33 cellular contexts compared by ENCODE assay signal in genomic region chr1:6397844-6398243, GRCh38. TPM values are rescaled to one million over a fixed set of nuclear protein-coding genes. Genes with fewer than 3 reads are reported as not detected.
DNase-seq lines count a peak whose midpoint lies in the region; ATAC-seq, FAIRE-seq and TF ChIP-seq lines count a peak whose summit lies in the region.
"Had no signal": no experiment of that assay in that cellular context is flagged by ENCODE, and none has a peak within 500 bp of the region (broad histone marks: within the 10 kb centered on the region; RNA-seq: fewer than 3 reads in every experiment).

No MANE protein-coding gene starts in this region.

- H3K36me3 ChIP-seq in WERI-Rb-1 (no peaks in the 10 kb centered on the region), H1 (ENCODE audit: control insufficient read depth in 2 of 4, insufficient read depth in 4 of 4, low read length in 3 of 4) (no peaks in the 10 kb centered on the region)
- H3K36me3 ChIP-seq: BLaER1 treated with 17β-estradiol and CSF1 and Interleukin-3, amounts not matched to agents 10 nM and 100 nM; MG63 had no signal

- H3K36me3 Mint-ChIP-seq in stimulated activated memory B cell treated with anti-CD40 and anti-IgM and Interleukin-4, amounts not matched to agents 10 μg/mL and 1 μg/mL and 100 μg/mL, for 72 hours: no peaks in the 10 kb centered on the region
- H3K36me3 Mint-ChIP-seq: CD4-positive, alpha-beta memory T cell had no signal

- peaks cover 14% of the 10 kb centered on the region for H3K27me3 Mint-ChIP-seq in stimulated activated memory B cell treated with anti-CD40 and anti-IgM and Interleukin-4, amounts not matched to agents 10 μg/mL and 1 μg/mL and 100 μg/mL, for 72 hours

- no peak overlapping the region for H4K5ac ChIP-seq in H1 (ENCODE audit: insufficient read length, low read depth, low read length)

- POLR2A ChIA-PET in H1 (lab: Charles Lee; ENCODE audit: partially characterized antibody): no interaction called here

- H3K27me3 ChIP-seq in WERI-Rb-1 (ENCODE audit: insufficient read depth, low read depth, severe bottlenecking): no peaks in the 10 kb centered on the region
- H3K27me3 ChIP-seq in H1 (replicated peaks in 1 of 4; ENCODE audit: control insufficient read depth in 3 of 4, extremely low read depth in 1 of 4, insufficient read depth in 3 of 4, low read length in 3 of 4): no peaks in the 10 kb centered on the region
- H3K27me3 ChIP-seq: BLaER1 treated with 17β-estradiol and CSF1 and Interleukin-3, amounts not matched to agents 10 nM and 100 nM; MG63 had no signal

- no peaks in the 10 kb centered on the region for H4K20me1 ChIP-seq in H1 (replicated peaks in 1 of 2; ENCODE audit: control insufficient read depth in 1 of 2, insufficient read depth in 2 of 2, low read length in 2 of 2)

- H3K4ac ChIP-seq in H1 (replicated peaks; ENCODE audit: insufficient read length, low read depth, low read length): no peak overlapping the region

- TF ChIP-seq EP300 in H1 (IDR thresholded peaks at IDR 0.05; ENCODE audit: borderline replicate concordance in 1 of 2, low read depth in 2 of 2, low read length in 2 of 2): no peak

- H3K18ac ChIP-seq in H1 (ENCODE audit: extremely low read depth, low read length): no peak overlapping the region

- WGBS in H1 (ENCODE audit: extremely low coverage in 1 of 2, insufficient coverage in 1 of 2, insufficient read length in 1 of 2, insufficient replicate concordance in 2 of 2, low coverage in 1 of 2, low lambda C conversion rate in 2 of 2, missing lambda C conversion rate in 1 of 2), 2 experiments: 81% methylated on average over 7 of the region's 7 CpGs; no CpG with 5 or more reads in 1 of the 2 experiments

- CTCF ChIA-PET in H1 (lab: Charles Lee; ENCODE audit: partially characterized antibody): interaction anchor here (0.8 to 58.4 kb wide), 6 partner anchors 12 to 152 kb away, joined by 3 to 1769 read pairs (median 4); no protein-coding TSS in a partner anchor

- H4K8ac ChIP-seq in H1 (ENCODE audit: extremely low read depth, insufficient read depth, low read length): no peak overlapping the region

- H3K27ac ChIP-seq in WERI-Rb-1 (peak overlapping the region; percentile 49), H1 (ENCODE audit: low read depth, low read length) (no peak overlapping the region), caudate nucleus (ENCODE audit: low read depth, low read length) (no peak overlapping the region)
- H3K27ac ChIP-seq: BLaER1 treated with 17β-estradiol and CSF1 and Interleukin-3, amounts not matched to agents 10 nM and 100 nM; PC-9; SJSA1 had no signal

- H4K91ac ChIP-seq in H1 (replicated peaks; ENCODE audit: insufficient read length, low read length): no peak overlapping the region

- TF ChIP-seq CTCF in WERI-Rb-1 (IDR thresholded peaks at IDR 0.05; ENCODE audit: low read depth, low read length) (no peak), H1 (IDR thresholded peaks at IDR 0.05; ENCODE audit: control extremely low read depth in 1 of 3, insufficient read depth in 1 of 3, low read depth in 1 of 3, low read length in 3 of 3) (no peak)

- H2AFZ ChIP-seq in H1 (ENCODE audit: low read length): no peak overlapping the region
- H2AFZ ChIP-seq: PC-9 had no signal

- no peak overlapping the region for H2BK5ac ChIP-seq in H1 (ENCODE audit: low read depth, low read length)

- no peak for TF ChIP-seq POLR2A in H1 (IDR thresholded peaks at IDR 0.05; ENCODE audit: control extremely low read depth in 1 of 2, low read depth in 2 of 2, low read length in 2 of 2)

- H3K4me3 ChIP-seq in WERI-Rb-1 (ENCODE audit: low read depth, low read length): no peak overlapping the region; the same call in 1 of the 2 replicates
- no peak overlapping the region for H3K4me3 ChIP-seq in H1 (ENCODE audit: extremely low read depth in 1 of 4, insufficient read depth in 2 of 4, low read depth in 3 of 4, low read length in 4 of 4)
- H3K4me3 ChIP-seq: BLaER1 treated with 17β-estradiol and CSF1 and Interleukin-3, amounts not matched to agents 10 nM and 100 nM; MG63; PC-9; SJSA1 had no signal

- no peak for FAIRE-seq in H1 (lab: Jason Lieb, UNC)
- FAIRE-seq: A204.1, GM12891 had no signal

- no peak overlapping the region for H3K56ac ChIP-seq in H1 (replicated peaks; ENCODE audit: insufficient read length, low read depth, low read length)

- no peak overlapping the region for H3K14ac ChIP-seq in H1 (ENCODE audit: insufficient read length)

- H3K4me2 ChIP-seq in H1 (ENCODE audit: insufficient read depth in 1 of 2, low read depth in 2 of 2, low read length in 2 of 2): no peak overlapping the region
- H3K4me2 ChIP-seq: BLaER1 treated with 17β-estradiol and CSF1 and Interleukin-3, amounts not matched to agents 10 nM and 100 nM; PC-9 had no signal

- no peak overlapping the region for H3K9ac ChIP-seq in H1 (replicated peaks in 1 of 4; ENCODE audit: extremely low read depth in 1 of 4, low read depth in 3 of 4, low read length in 3 of 4)

- H3K4me1 ChIP-seq in H1 (replicated peaks in 1 of 4; ENCODE audit: control insufficient read depth in 3 of 4, insufficient read depth in 4 of 4, low read length in 3 of 4): peaks cover 0 to 4% (median 4%) of the 10 kb centered on the region in 4 experiments; a peak in 3 of 7 replicates

- peaks cover 7% of the 10 kb centered on the region for H3K4me1 Mint-ChIP-seq in stimulated activated memory B cell treated with anti-CD40 and anti-IgM and Interleukin-4, amounts not matched to agents 10 μg/mL and 1 μg/mL and 100 μg/mL, for 72 hours

- H3K23me2 ChIP-seq in H1 (ENCODE audit: low read depth, low read length): no peaks in the 10 kb centered on the region; the same call in 1 of the 2 replicates

- H3K4me3 Mint-ChIP-seq in stimulated activated memory B cell treated with anti-CD40 and anti-IgM and Interleukin-4, amounts not matched to agents 10 μg/mL and 1 μg/mL and 100 μg/mL, for 72 hours: no peak overlapping the region

- H2BK120ac ChIP-seq in H1 (replicated peaks; ENCODE audit: low read depth, low read length): no peak overlapping the region

- intact Hi-C loops in Right ventricle myocardium inferior (cut with DNase I) (no loop called here), cardiac septum (cut with DNase I) (loop anchor here (2.0 kb wide), 1 partner anchor 33 kb away; no protein-coding TSS in a partner anchor)

- H2BK12ac ChIP-seq in H1 (ENCODE audit: low read depth, low read length): 0 out of 2 replicates have a peak overlapping the region, but pooled peaks have one; percentile 60

- peak; percentile 7 for DNase-seq in Right ventricle myocardium inferior (ENCODE audit: missing footprints)
- DNase-seq in cardiac septum (ENCODE audit: low spot score): no peak
- peak; percentile 85 for DNase-seq in WERI-Rb-1
- no peak for DNase-seq in H1 (ENCODE audit: low read depth in 1 of 2, low spot score in 2 of 2)
- DNase-seq in caudate nucleus (lab: John Stamatoyannopoulos, UW): no peak
- DNase-seq in AG08396 (ENCODE audit: low spot score): no peak
- DNase-seq: AML-193; CD4-positive, alpha-beta memory T cell; COR-L47; DMS79; EL; GDM1; KG1; MG63; NCI-H1105 treated with DMSO at 0.1 percent for 48 hours; NCI-H146; NCI-H1930; NCI-H2107; NCI-H446; NCI-H524 treated with DMSO at 0.1 percent for 48 hours; NCI-H774; PC-9 had no signal

- no peak overlapping the region for H2BK15ac ChIP-seq in H1 (ENCODE audit: low read length)

- no peaks in the 10 kb centered on the region for H3K79me2 ChIP-seq in H1 (ENCODE audit: control insufficient read depth in 1 of 2, insufficient read depth in 2 of 2, low read length in 2 of 2)

- H3K9me3 Mint-ChIP-seq in stimulated activated memory B cell treated with anti-CD40 and anti-IgM and Interleukin-4, amounts not matched to agents 10 μg/mL and 1 μg/mL and 100 μg/mL, for 72 hours: no peaks in the 10 kb centered on the region
- H3K9me3 Mint-ChIP-seq: CD4-positive, alpha-beta memory T cell had no signal

- H3K79me1 ChIP-seq in H1 (ENCODE audit: low read depth, low read length): no peaks in the 10 kb centered on the region

- H2AK5ac ChIP-seq in H1 (ENCODE audit: low read depth, low read length): no peak overlapping the region

- peak overlapping the region; percentile 52 for H3K23ac ChIP-seq in H1 (ENCODE audit: insufficient read length)

- H3K27ac Mint-ChIP-seq in stimulated activated memory B cell treated with anti-CD40 and anti-IgM and Interleukin-4, amounts not matched to agents 10 μg/mL and 1 μg/mL and 100 μg/mL, for 72 hours: peak overlapping the region; percentile 10

- no peak for TF ChIP-seq RAD21 in H1 (IDR thresholded peaks at IDR 0.05 in 1 of 2, conservative IDR thresholded peaks at IDR 0.05 in 1 of 2; ENCODE audit: low read depth in 2 of 2, low read length in 2 of 2)

- no peak overlapping the region for H2BK20ac ChIP-seq in H1 (ENCODE audit: low read length)

- H3K9me3 ChIP-seq in WERI-Rb-1 (ENCODE audit: severe bottlenecking) (no peaks in the 10 kb centered on the region), H1 (ENCODE audit: insufficient read depth in 2 of 2, low read depth in 1 of 2, low read length in 1 of 2) (no peaks in the 10 kb centered on the region; a peak in 1 of 4 replicates)
- H3K9me3 ChIP-seq: MG63, SJSA1 had no signal

- no peak for ATAC-seq in Right ventricle myocardium inferior
- ATAC-seq in stimulated activated memory B cell treated with anti-CD40 and anti-IgM and Interleukin-4, amounts not matched to agents 10 μg/mL and 1 μg/mL and 100 μg/mL, for 72 hours: no peak
- no peak for ATAC-seq in HG03521 (IDR thresholded peaks at IDR 0.05; ENCODE audit: unreplicated experiment)

RNA-seq across cellular contexts. Expression of gene ACOT7, which starts 4.3 kb away (rescaled TPM):
- total RNA-seq in Right ventricle myocardium inferior: 9.8 TPM
- total RNA-seq in cardiac septum: 13.8 TPM
- total RNA-seq in H1 (2021; fragmentation: NEBNext Ultra II Directional; extraction: Animal tissue kit (Norgen Biotek cat#: 25700)): 150 and 151 TPM in 2 replicates
- 214 and 263 TPM in 2 replicates for polyA plus RNA-seq in H1 (2011; rRNA removed)
- 194 TPM for polyA plus RNA-seq in H1 (2011; cell fraction: cytosol; rRNA removed)
- polyA plus RNA-seq in H1 (2011; cell fraction: nucleus; rRNA removed): 168 TPM
- 126 to 192 TPM (median 179 TPM) in 4 replicates for polyA plus RNA-seq in H1 (2012, experiment 1 of 2)
- polyA plus RNA-seq in H1 (2012, experiment 2 of 2): 213 TPM
- 128 TPM for polyA plus RNA-seq in H1 (2013, experiment 1 of 2)
- 131 TPM for polyA plus RNA-seq in H1 (2013, experiment 2 of 2)
- polyA minus RNA-seq in H1 (2011; rRNA and poly(A)+ RNA removed): 103 and 119 TPM in 2 replicates
- polyA minus RNA-seq in H1 (2011; cell fraction: cytosol; rRNA and poly(A)+ RNA removed): 58.6 TPM
- 43.6 TPM for polyA minus RNA-seq in H1 (2011; cell fraction: nucleus; rRNA and poly(A)+ RNA removed)

RNA-seq across cellular contexts. Expression of gene HES2, which starts 21.9 kb away (rescaled TPM):
- total RNA-seq in Right ventricle myocardium inferior: not detected
- not detected for total RNA-seq in cardiac septum
- total RNA-seq in H1 (2021; fragmentation: NEBNext Ultra II Directional; extraction: Animal tissue kit (Norgen Biotek cat#: 25700)): 0.15 and 0.36 TPM in 2 replicates
- 0.53 and 0.86 TPM in 2 replicates for polyA plus RNA-seq in H1 (2011; rRNA removed)
- polyA plus RNA-seq in H1 (2011; cell fraction: cytosol; rRNA removed): 0.78 TPM
- polyA plus RNA-seq in H1 (2011; cell fraction: nucleus; rRNA removed): 1.2 TPM
- 0.29 to 0.70 TPM (median 0.55 TPM) in 4 replicates for polyA plus RNA-seq in H1 (2012, experiment 1 of 2)
- polyA plus RNA-seq in H1 (2012, experiment 2 of 2): 0.18 TPM
- 0.93 TPM for polyA plus RNA-seq in H1 (2013, experiment 1 of 2)
- polyA plus RNA-seq in H1 (2013, experiment 2 of 2): 1.2 TPM
- 0.41 and 1.3 TPM in 2 replicates for polyA minus RNA-seq in H1 (2011; rRNA and poly(A)+ RNA removed)
- polyA minus RNA-seq in H1 (2011; cell fraction: cytosol; rRNA and poly(A)+ RNA removed): not detected
- 0.70 TPM for polyA minus RNA-seq in H1 (2011; cell fraction: nucleus; rRNA and poly(A)+ RNA removed)
- total RNA-seq: CD4-positive, alpha-beta memory T cell; H4; HT-29; Right ventricle myocardium superior; SJSA1 had no signal
- polyA plus RNA-seq: AG04450; CD4-positive, alpha-beta memory T cell had no signal

RNA-seq across cellular contexts. Expression of gene ESPN, which starts 26.7 kb away (rescaled TPM):
- total RNA-seq in Right ventricle myocardium inferior (0.24 TPM), cardiac septum (0.32 TPM)
- total RNA-seq in H1 (2021; fragmentation: NEBNext Ultra II Directional; extraction: Animal tissue kit (Norgen Biotek cat#: 25700)): 14.8 and 16.3 TPM in 2 replicates
- 5.2 and 13.4 TPM in 2 replicates for polyA plus RNA-seq in H1 (2011; rRNA removed)
- polyA plus RNA-seq in H1 (2011; cell fraction: cytosol; rRNA removed): 9.6 TPM
- polyA plus RNA-seq in H1 (2011; cell fraction: nucleus; rRNA removed): 22.5 TPM
- polyA plus RNA-seq in H1 (2012, experiment 1 of 2): 6.8 to 15.9 TPM (median 13.7 TPM) in 4 replicates
- polyA plus RNA-seq in H1 (2012, experiment 2 of 2): 10.4 TPM
- polyA plus RNA-seq in H1 (2013, experiment 1 of 2): 14.0 TPM
- 14.1 TPM for polyA plus RNA-seq in H1 (2013, experiment 2 of 2)
- polyA minus RNA-seq in H1 (2011; rRNA and poly(A)+ RNA removed): 2.7 and 2.8 TPM in 2 replicates
- polyA minus RNA-seq in H1 (2011; cell fraction: cytosol; rRNA and poly(A)+ RNA removed): 11.9 TPM
- 8.3 TPM for polyA minus RNA-seq in H1 (2011; cell fraction: nucleus; rRNA and poly(A)+ RNA removed)
- total RNA-seq: H4, RPMI7951, SJSA1 had no signal
- polyA plus RNA-seq: AG04450 had no signal

Comparison
In these comparisons a context has a peak if more than half of its experiments do, and no peak if none do; other contexts are left out.
1. DNase-seq: peak in Right ventricle myocardium inferior (single experiment) and WERI-Rb-1 (single experiment); none in cardiac septum (single experiment), H1 (0 of 2), caudate nucleus (0 of 61) and AG08396 (single experiment).
2. RNA of gene ACOT7, which starts 4.3 kb away (total RNA-seq): 150 to 151 TPM in H1; 13.8 TPM in cardiac septum (single experiment) and 9.8 TPM in Right ventricle myocardium inferior (single experiment); every median in the first group is over 10 times any median in the second.
3. RNA of gene ESPN, which starts 26.7 kb away (total RNA-seq): 14.8 to 16.3 TPM in H1; 0.32 TPM in cardiac septum (single experiment) and 0.24 TPM in Right ventricle myocardium inferior (single experiment); every median in the first group is over 10 times any median in the second.